ENCODE assay signal across 8 cellular contexts in genomic region chr11:22666320-22666699, GRCh38. TPM values are rescaled to one million over a fixed set of nuclear protein-coding genes. Genes with fewer than 3 reads are reported as not detected.
A peak's percentile ranks its signal among the peaks of the same experiment; 100 is the strongest.
DNase-seq lines count a peak whose midpoint lies in the region; ATAC-seq and TF ChIP-seq lines count a peak whose summit lies in the region.

GAS2 (plus strand) TSS chr11:22666611; CDS start chr11:22674870, 8,259 bp downstream.

- no peak for TF ChIP-seq CTCF in coronary artery (IDR thresholded peaks at IDR 0.05)

- H3K4me3 Mint-ChIP-seq in natural killer cell treated with Interleukin-12 subunit alpha and Interleukin-12 subunit beta and Interleukin-15 and Interleukin-18, amount 100 ng/mL, for 72 hours = peak within 1 kb of the TSS; percentile 10

- no peaks in the 10 kb centered on the region for H3K9me3 Mint-ChIP-seq in natural killer cell treated with Interleukin-12 subunit alpha and Interleukin-12 subunit beta and Interleukin-15 and Interleukin-18, amount 100 ng/mL, for 72 hours

- H3K27me3 Mint-ChIP-seq in natural killer cell treated with Interleukin-12 subunit alpha and Interleukin-12 subunit beta and Interleukin-15 and Interleukin-18, amount 100 ng/mL, for 72 hours = peaks cover 32 to 37% of the 10 kb centered on the region in 2 donors

- H3K4me3 ChIP-seq in coronary artery = peak within 1 kb of the TSS; percentile 62

- H3K27ac Mint-ChIP-seq in natural killer cell treated with Interleukin-12 subunit alpha and Interleukin-12 subunit beta and Interleukin-15 and Interleukin-18, amount 100 ng/mL, for 72 hours = no peak within 1 kb of the TSS

- ATAC-seq in GM19372 (IDR thresholded peaks at IDR 0.05; ENCODE audit: low read depth, unreplicated experiment) = peak; percentile 13
- ATAC-seq in HG03103 (IDR thresholded peaks at IDR 0.05; ENCODE audit: low read depth, unreplicated experiment) = peak; percentile 5
- no peak for ATAC-seq in natural killer cell treated with Interleukin-12 subunit alpha and Interleukin-12 subunit beta and Interleukin-15 and Interleukin-18, amount 100 ng/mL, for 72 hours

- no peak for DNase-seq in coronary artery (ENCODE audit: low spot score)
- no peak for DNase-seq in natural killer cell treated with Interleukin-12 subunit alpha and Interleukin-12 subunit beta and Interleukin-15 and Interleukin-18, amount 100 ng/mL, for 72 hours (ENCODE audit: low spot score)
- no peak for DNase-seq in AG08396 (ENCODE audit: low spot score)
- DNase-seq in GDM1 (lab: John Stamatoyannopoulos, UW) = no peak
- DNase-seq in SW 1271 (lab: John Stamatoyannopoulos, UW) = no peak
- DNase-seq in effector CD4-positive, alpha-beta T cell = no peak

- H3K36me3 Mint-ChIP-seq in natural killer cell treated with Interleukin-12 subunit alpha and Interleukin-12 subunit beta and Interleukin-15 and Interleukin-18, amount 100 ng/mL, for 72 hours = no peaks in the 10 kb centered on the region

- peaks cover 7 to 10% of the 10 kb centered on the region in 2 donors for H3K4me1 Mint-ChIP-seq in natural killer cell treated with Interleukin-12 subunit alpha and Interleukin-12 subunit beta and Interleukin-15 and Interleukin-18, amount 100 ng/mL, for 72 hours (ENCODE audit: low read depth in 2 of 2)

- no peak within 1 kb of the TSS for H3K27ac ChIP-seq in coronary artery

RNA-seq across cellular contexts. Expression of gene GAS2, which starts in this region (rescaled TPM):
- total RNA-seq in natural killer cell treated with Interleukin-12 subunit alpha and Interleukin-12 subunit beta and Interleukin-15 and Interleukin-18, amount 100 ng/mL, for 72 hours = 1 to 10 TPM in 1 of 2 donors, under 1 TPM in 1; 0.76 to 2.4 TPM

Comparison
In these comparisons a context has a peak if more than half of its experiments do, and no peak if none do; other contexts are left out.
1. ATAC-seq: peak in GM19372 (single experiment) and HG03103 (single experiment); none in natural killer cell treated with Interleukin-12 subunit alpha and Interleukin-12 subunit beta and Interleukin-15 and Interleukin-18, amount 100 ng/mL, for 72 hours (0 of 2).